In genomic region chr3:112350181-112350825, GRCh38 we compare ENCODE assay signal across 21 cellular contexts. TPM values are rescaled to one million over a fixed set of nuclear protein-coding genes. Genes with fewer than 3 reads are reported as not detected.
A peak's percentile ranks its signal among the peaks of the same experiment; 100 is the strongest.
DNase-seq lines count a peak whose midpoint lies in the region; ATAC-seq and TF ChIP-seq lines count a peak whose summit lies in the region.
"Had no signal": no experiment of that assay in that cellular context is flagged by ENCODE, and none has a peak within 500 bp of the region (broad histone marks: within the 10 kb centered on the region; RNA-seq: fewer than 3 reads in every experiment).

No MANE protein-coding gene starts in this region.

- peaks cover 9 to 42% of the 10 kb centered on the region in 2 donors for H3K36me3 Mint-ChIP-seq in activated T-cell treated with anti-CD3 and anti-CD28 coated beads, Interleukin-2, amount 50 U/mL, for 72 hours (ENCODE audit: insufficient read depth in 2 of 2)
- H3K36me3 Mint-ChIP-seq in activated T-helper 17 cell treated with anti-CD3 and anti-CD28 coated beads, Interleukin-2, amount 50 U/mL, for 72 hours (ENCODE audit: low read depth), result peaks cover 98% of the 10 kb centered on the region

- peak in 1 of 2 donors; percentile 50 for ATAC-seq in activated T-cell treated with anti-CD3 and anti-CD28 coated beads, Interleukin-2, amount 50 U/mL, for 72 hours (replicated peaks in 1 of 2)
- ATAC-seq in activated T-helper 17 cell treated with anti-CD3 and anti-CD28 coated beads, Interleukin-2, amount 50 U/mL, for 72 hours (replicated peaks), result no peak
- ATAC-seq in GM21737 (IDR thresholded peaks at IDR 0.05; ENCODE audit: unreplicated experiment), result no peak
- ATAC-seq: left ventricle myocardium superior; stimulated activated effector memory CD8-positive, alpha-beta T cell treated with anti-CD3 and anti-CD28 coated beads, Interleukin-12 subunit alpha, Interleukin-12 subunit beta, amount 100 ng/mL, for 72 hours had no signal

- H3K4me1 Mint-ChIP-seq in activated T-cell treated with anti-CD3 and anti-CD28 coated beads, Interleukin-2, amount 50 U/mL, for 72 hours (ENCODE audit: low read depth), result peaks cover 58% of the 10 kb centered on the region
- peaks cover 9% of the 10 kb centered on the region for H3K4me1 Mint-ChIP-seq in activated T-helper 17 cell treated with anti-CD3 and anti-CD28 coated beads, Interleukin-2, amount 50 U/mL, for 72 hours
- H3K4me1 Mint-ChIP-seq: stimulated activated effector memory CD8-positive, alpha-beta T cell treated with anti-CD3 and anti-CD28 coated beads, Interleukin-12 subunit alpha, Interleukin-12 subunit beta, amount 100 ng/mL, for 72 hours had no signal

- no peaks in the 10 kb centered on the region for H3K9me3 Mint-ChIP-seq in activated T-cell treated with anti-CD3 and anti-CD28 coated beads, Interleukin-2, amount 50 U/mL, for 72 hours
- no peaks in the 10 kb centered on the region for H3K9me3 Mint-ChIP-seq in activated T-helper 17 cell treated with anti-CD3 and anti-CD28 coated beads, Interleukin-2, amount 50 U/mL, for 72 hours
- H3K9me3 Mint-ChIP-seq: CD4-positive, alpha-beta memory T cell; stimulated activated effector memory CD8-positive, alpha-beta T cell treated with anti-CD3 and anti-CD28 coated beads, Interleukin-12 subunit alpha, Interleukin-12 subunit beta, amount 100 ng/mL, for 72 hours had no signal

- peak overlapping the region; percentile 64 for H3K27ac Mint-ChIP-seq in activated T-cell treated with anti-CD3 and anti-CD28 coated beads, Interleukin-2, amount 50 U/mL, for 72 hours
- peak overlapping the region; percentile 44 for H3K27ac Mint-ChIP-seq in activated T-helper 17 cell treated with anti-CD3 and anti-CD28 coated beads, Interleukin-2, amount 50 U/mL, for 72 hours
- H3K27ac Mint-ChIP-seq: CD4-positive, alpha-beta memory T cell; progenitor cell of endocrine pancreas; stimulated activated effector memory CD8-positive, alpha-beta T cell treated with anti-CD3 and anti-CD28 coated beads, Interleukin-12 subunit alpha, Interleukin-12 subunit beta, amount 100 ng/mL, for 72 hours had no signal

- POLR2A ChIA-PET in GM10248 (lab: Yijun Ruan, JAX), result no interaction called here

- TF ChIP-seq CTCF in GM10248 (IDR thresholded peaks at IDR 0.05; ENCODE audit: control extremely low read depth, extremely low read depth, low read depth, missing control alignments), result no peak

- CTCF ChIA-PET in GM10248 (lab: Yijun Ruan, JAX), result interaction anchor here (1.2 to 5.0 kb wide), 6 partner anchors 10 to 239 kb away, joined by 4 to 44 read pairs (median 4); partner anchors contain the start of gene CD200

- H3K4me3 Mint-ChIP-seq in activated T-cell treated with anti-CD3 and anti-CD28 coated beads, Interleukin-2, amount 50 U/mL, for 72 hours, result peak overlapping the region in 1 of 2 donors; percentile 13
- H3K4me3 Mint-ChIP-seq in activated T-helper 17 cell treated with anti-CD3 and anti-CD28 coated beads, Interleukin-2, amount 50 U/mL, for 72 hours, result no peak overlapping the region
- H3K4me3 Mint-ChIP-seq: CD4-positive, alpha-beta memory T cell; stimulated activated effector memory CD8-positive, alpha-beta T cell treated with anti-CD3 and anti-CD28 coated beads, Interleukin-12 subunit alpha, Interleukin-12 subunit beta, amount 100 ng/mL, for 72 hours had no signal

- DNase-seq in activated T-cell treated with anti-CD3 and anti-CD28 coated beads, Interleukin-2, amount 50 U/mL, for 72 hours, result no peak
- DNase-seq in activated T-cell treated with anti-CD3 and anti-CD28 coated beads, Interleukin-2, amount 50 U/mL, for 48 hours, result no peak
- DNase-seq in globus pallidus (ENCODE audit: low spot score) (peak; percentile 59), NCI-H2029 (lab: John Stamatoyannopoulos, UW) (no peak), GM10248 (ENCODE audit: extremely low spot score) (no peak)
- DNase-seq: activated CD4-positive, alpha-beta T cell treated with anti-CD3 and anti-CD28 coated beads for 48 hours; CD4-positive, alpha-beta memory T cell; cerebellar nuclear complex; foreskin fibroblast; Karpas-422; left ventricle myocardium superior; spleen had no signal

- H3K27ac ChIP-seq in temporal lobe (ENCODE audit: low read depth, low read length), result peak overlapping the region; percentile 42
- H3K27ac ChIP-seq: adrenal gland, SJCRH30, spleen had no signal

- H3K27me3 Mint-ChIP-seq in activated T-cell treated with anti-CD3 and anti-CD28 coated beads, Interleukin-2, amount 50 U/mL, for 72 hours (ENCODE audit: low read depth), result no peaks in the 10 kb centered on the region
- H3K27me3 Mint-ChIP-seq in activated T-helper 17 cell treated with anti-CD3 and anti-CD28 coated beads, Interleukin-2, amount 50 U/mL, for 72 hours, result no peaks in the 10 kb centered on the region
- H3K27me3 Mint-ChIP-seq: CD4-positive, alpha-beta memory T cell; progenitor cell of endocrine pancreas had no signal

RNA-seq across cellular contexts. Expression of gene CD200, which starts 17.3 kb away (rescaled TPM):
- total RNA-seq in activated T-cell treated with anti-CD3 and anti-CD28 coated beads, Interleukin-2, amount 50 U/mL, for 72 hours, result 10 to 100 TPM; 23.5 to 27.4 TPM
- total RNA-seq in activated T-helper 17 cell treated with anti-CD3 and anti-CD28 coated beads, Interleukin-2, amount 50 U/mL, for 72 hours, result 10 to 100 TPM in 1 of 2 donors, 1 to 10 TPM in 1; 5.1 to 26.8 TPM
- total RNA-seq in temporal lobe, result 46.2 TPM
- total RNA-seq: OCI-LY7, SJCRH30 had no signal

RNA-seq across cellular contexts. Expression of gene SLC9C1, which starts 56.3 kb away (rescaled TPM):
- total RNA-seq in activated T-cell treated with anti-CD3 and anti-CD28 coated beads, Interleukin-2, amount 50 U/mL, for 72 hours, result not detected
- total RNA-seq in activated T-helper 17 cell treated with anti-CD3 and anti-CD28 coated beads, Interleukin-2, amount 50 U/mL, for 72 hours, result not detected
- 0.25 TPM for total RNA-seq in temporal lobe
- total RNA-seq: adrenal gland; CD4-positive, alpha-beta memory T cell; myocyte; OCI-LY7; SJCRH30 had no signal
